13 cellular contexts compared by ENCODE assay signal in the genomic region with DNA sequence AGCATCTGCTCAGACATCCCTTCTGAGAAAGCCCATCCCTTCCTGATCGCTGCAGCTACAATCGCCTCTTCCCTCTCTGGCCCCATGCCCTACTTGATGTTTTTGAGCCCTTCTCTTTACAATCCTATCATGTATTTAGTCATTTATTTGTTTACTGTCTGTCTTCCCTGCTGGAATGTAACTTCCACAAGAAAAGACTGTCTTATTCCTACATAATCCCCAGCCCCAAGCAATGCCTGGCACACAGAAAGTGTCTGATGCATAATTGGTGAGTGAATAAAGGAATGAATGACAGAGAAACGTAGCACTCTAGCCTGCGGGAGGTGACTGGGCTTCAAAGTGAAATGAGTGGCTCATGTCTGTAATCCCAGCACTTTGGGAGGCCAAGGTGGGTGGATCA. TPM values are rescaled to one million over a fixed set of nuclear protein-coding genes. Genes with fewer than 3 reads are reported as not detected.
DNase-seq lines count a peak whose midpoint lies in the region; ATAC-seq, FAIRE-seq and TF ChIP-seq lines count a peak whose summit lies in the region.
"Had no signal": no experiment of that assay in that cellular context is flagged by ENCODE, and none has a peak within 500 bp of the region (broad histone marks: within the 10 kb centered on the region; RNA-seq: fewer than 3 reads in every experiment).

No MANE protein-coding gene starts in this region.

- peaks cover 19% of the 10 kb centered on the region for H3K79me2 ChIP-seq in GM23248 (ENCODE audit: insufficient read depth)
- peaks cover 79% of the 10 kb centered on the region for H3K79me2 ChIP-seq in endothelial cell of umbilical vein (ENCODE audit: control insufficient read depth, insufficient read depth, low read length)

- CTCF ChIA-PET in endothelial cell of umbilical vein (lab: Charles Lee): interaction anchor here (0.9 to 1.2 kb wide), 2 partner anchors 13 to 104 kb away, joined by 3 to 4 read pairs; no protein-coding TSS in a partner anchor

- 64 to 65% methylated on average over 4 of the region's 4 CpGs for WGBS in GM23248 (ENCODE audit: low coverage in 1 of 2, low lambda C conversion rate in 2 of 2, missing lambda C conversion rate in 2 of 2), 2 experiments

- in situ Hi-C loops in GM23248 (cut with MboI): no loop called here

- no peak overlapping the region for H2AFZ ChIP-seq in GM23248
- H2AFZ ChIP-seq in endothelial cell of umbilical vein (ENCODE audit: low read depth, low read length): no peak overlapping the region

- FAIRE-seq in endothelial cell of umbilical vein (lab: Jason Lieb, UNC) (no peak), GM19239 (lab: Jason Lieb, UNC) (no peak)
- FAIRE-seq: H54 had no signal

- intact Hi-C loops in endothelial cell of umbilical vein (cut with micrococcal nuclease): no loop called here

- H3K27me3 ChIP-seq in GM23248 (replicated peaks; ENCODE audit: insufficient read depth): no peaks in the 10 kb centered on the region
- H3K27me3 ChIP-seq in RWPE2 (ENCODE audit: insufficient read depth, poor library complexity, severe bottlenecking): no peaks in the 10 kb centered on the region
- no peaks in the 10 kb centered on the region for H3K27me3 ChIP-seq in endothelial cell of umbilical vein (ENCODE audit: control insufficient read depth in 2 of 2, insufficient read depth in 2 of 2, low read length in 2 of 2)
- no peaks in the 10 kb centered on the region for H3K27me3 ChIP-seq in SJCRH30

- H3K9me3 ChIP-seq in GM23248 (ENCODE audit: low read depth) (no peaks in the 10 kb centered on the region), RWPE2 (ENCODE audit: severe bottlenecking) (no peaks in the 10 kb centered on the region), endothelial cell of umbilical vein (replicated peaks; ENCODE audit: control insufficient read depth, insufficient read depth, low read length) (no peaks in the 10 kb centered on the region), SJCRH30 (replicated peaks) (no peaks in the 10 kb centered on the region)

- H3K9me2 ChIP-seq in GM23248 (ENCODE audit: insufficient read depth): no peaks in the 10 kb centered on the region

- TF ChIP-seq CTCF in RWPE2 (IDR thresholded peaks at IDR 0.05; ENCODE audit: poor library complexity, severe bottlenecking): no peak
- TF ChIP-seq CTCF in endothelial cell of umbilical vein (IDR thresholded peaks at IDR 0.05; ENCODE audit: extremely low read depth in 1 of 2, insufficient read depth in 1 of 2, low read depth in 1 of 2, low read length in 2 of 2): no peak

- H3K9me3 Mint-ChIP-seq in stimulated activated naive B cell treated with anti-CD40 and anti-IgM and Interleukin-4, amounts not matched to agents 10 μg/mL and 1 μg/mL and 100 μg/mL, for 72 hours: no peaks in the 10 kb centered on the region

- dilution Hi-C loops in endothelial cell of umbilical vein (cut with MboI; ENCODE audit: extremely low pct_ligation_motif_present, low sequenced_read_pairs): no loop called here

- no peak overlapping the region for H3K9ac ChIP-seq in GM23248
- no peak overlapping the region for H3K9ac ChIP-seq in endothelial cell of umbilical vein (replicated peaks; ENCODE audit: extremely low read depth, insufficient read depth, low read length)

- H3K4me2 ChIP-seq in GM23248 (ENCODE audit: unreplicated experiment) (no peak overlapping the region), endothelial cell of umbilical vein (ENCODE audit: insufficient read depth, low read length) (no peak overlapping the region)

- peaks cover 60 to 69% of the 10 kb centered on the region in 2 donors for H3K36me3 Mint-ChIP-seq in stimulated activated naive B cell treated with anti-CD40 and anti-IgM and Interleukin-4, amounts not matched to agents 10 μg/mL and 1 μg/mL and 100 μg/mL, for 72 hours

- no peak overlapping the region for H3K4me3 Mint-ChIP-seq in stimulated activated naive B cell treated with anti-CD40 and anti-IgM and Interleukin-4, amounts not matched to agents 10 μg/mL and 1 μg/mL and 100 μg/mL, for 72 hours

- peaks cover 4% of the 10 kb centered on the region; the same call in 1 of the 2 replicates for H3K36me3 ChIP-seq in GM23248 (ENCODE audit: low read depth)
- peaks cover 8% of the 10 kb centered on the region for H3K36me3 ChIP-seq in RWPE2 (ENCODE audit: low read depth)
- peaks cover 15 to 43% of the 10 kb centered on the region in 2 experiments for H3K36me3 ChIP-seq in endothelial cell of umbilical vein (ENCODE audit: control insufficient read depth in 2 of 2, extremely low read depth in 1 of 2, insufficient read depth in 2 of 2, low read length in 2 of 2)
- H3K36me3 ChIP-seq in SJCRH30: peaks cover 15% of the 10 kb centered on the region

- peaks cover 23% of the 10 kb centered on the region for H3F3A ChIP-seq in GM23248 (ENCODE audit: insufficient read depth)

- H4K20me1 ChIP-seq in GM23248 (ENCODE audit: insufficient read depth) (no peaks in the 10 kb centered on the region), endothelial cell of umbilical vein (replicated peaks; ENCODE audit: control insufficient read depth, extremely low read depth, insufficient read depth, low read length) (no peaks in the 10 kb centered on the region)

- H3K27ac Mint-ChIP-seq in stimulated activated naive B cell treated with anti-CD40 and anti-IgM and Interleukin-4, amounts not matched to agents 10 μg/mL and 1 μg/mL and 100 μg/mL, for 72 hours: peak overlapping the region; percentile 1

- POLR2A ChIA-PET in endothelial cell of umbilical vein (lab: Charles Lee): no interaction called here

- no peak for TF ChIP-seq POLR2A in endothelial cell of umbilical vein (IDR thresholded peaks at IDR 0.05; ENCODE audit: low read depth, low read length)

- peak; percentile 33 for DNase-seq in GM23248
- no peak for DNase-seq in RWPE2 (ENCODE audit: low spot score)
- DNase-seq in endothelial cell of umbilical vein (ENCODE audit: low read depth, low spot score): no peak
- DNase-seq in stimulated activated naive B cell treated with anti-CD40 and anti-IgM and Interleukin-4, amounts not matched to agents 10 μg/mL and 1 μg/mL and 100 μg/mL, for 72 hours: no peak
- DNase-seq in GM19239 (ENCODE audit: insufficient read length, low spot score): no peak
- no peak for DNase-seq in SJCRH30
- DNase-seq: activated CD4-positive, CD25-positive, alpha-beta regulatory T cell treated with anti-CD3 and anti-CD28 coated beads, Interleukin-2, amount 50 U/mL, for 72 hours; head of caudate nucleus; NCI-H1417 treated with DMSO at 0.1 percent for 48 hours; occipital lobe; stimulated activated naive CD4-positive, alpha-beta T cell had no signal

- no TSS peak for BruUV-seq in endothelial cell of umbilical vein (replicated peaks; lab: Mats Ljungman, UMichigan)

- H3K27me3 Mint-ChIP-seq in stimulated activated naive B cell treated with anti-CD40 and anti-IgM and Interleukin-4, amounts not matched to agents 10 μg/mL and 1 μg/mL and 100 μg/mL, for 72 hours: no peaks in the 10 kb centered on the region

- no peak overlapping the region for H3K4me3 ChIP-seq in GM23248
- no peak overlapping the region for H3K4me3 ChIP-seq in RWPE2 (ENCODE audit: severe bottlenecking)
- no peak overlapping the region for H3K4me3 ChIP-seq in endothelial cell of umbilical vein (replicated peaks in 1 of 3; ENCODE audit: insufficient read depth in 1 of 3, low read depth in 1 of 3, low read length in 3 of 3)
- H3K4me3 ChIP-seq in SJCRH30: no peak overlapping the region

- ATAC-seq in RWPE2 (ENCODE audit: low read depth) (peak; percentile 53), GM19452 (IDR thresholded peaks at IDR 0.05; ENCODE audit: unreplicated experiment) (no peak)
- no peak for ATAC-seq in stimulated activated naive B cell treated with anti-CD40 and anti-IgM and Interleukin-4, amounts not matched to agents 10 μg/mL and 1 μg/mL and 100 μg/mL, for 72 hours (replicated peaks)

- peaks cover 27 to 50% of the 10 kb centered on the region in 2 donors for H3K4me1 Mint-ChIP-seq in stimulated activated naive B cell treated with anti-CD40 and anti-IgM and Interleukin-4, amounts not matched to agents 10 μg/mL and 1 μg/mL and 100 μg/mL, for 72 hours

- H3K4me1 ChIP-seq in GM23248 (ENCODE audit: insufficient read depth): peaks cover 23% of the 10 kb centered on the region
- peaks cover 18% of the 10 kb centered on the region for H3K4me1 ChIP-seq in RWPE2 (ENCODE audit: insufficient read depth, poor library complexity, severe bottlenecking)
- H3K4me1 ChIP-seq in endothelial cell of umbilical vein (ENCODE audit: control insufficient read depth, extremely low read depth, insufficient read depth, low read length): peaks cover 79% of the 10 kb centered on the region
- peaks cover 22% of the 10 kb centered on the region for H3K4me1 ChIP-seq in SJCRH30

- H3K27ac ChIP-seq in GM23248: no peak overlapping the region
- peak overlapping the region; percentile 36 for H3K27ac ChIP-seq in RWPE2 (ENCODE audit: poor library complexity, severe bottlenecking)
- peak overlapping the region; percentile 23 for H3K27ac ChIP-seq in endothelial cell of umbilical vein (ENCODE audit: insufficient read depth, low read depth, low read length)
- no peak overlapping the region for H3K27ac ChIP-seq in SJCRH30

- H3K9me1 ChIP-seq in endothelial cell of umbilical vein (replicated peaks; ENCODE audit: control insufficient read depth, extremely low read depth, insufficient read depth, low read length): no peaks in the 10 kb centered on the region

TF ChIP-seq in endothelial cell of umbilical vein, 7 proteins besides CTCF, POLR2A, EP300 and RAD21 (continues in another document):
- TF ChIP-seq GATA2 (IDR thresholded peaks at IDR 0.05; ENCODE audit: insufficient read depth, insufficient read length, low read depth, low read length) (no peak), MAX (IDR thresholded peaks at IDR 0.05; ENCODE audit: insufficient read depth, insufficient read length) (no peak), MYC (IDR thresholded peaks at IDR 0.05; ENCODE audit: low read depth, low read length) (no peak), EZH2 (IDR thresholded peaks at IDR 0.05; ENCODE audit: borderline replicate concordance, low read depth, low read length, severe bottlenecking) (no peak), JUN (IDR thresholded peaks at IDR 0.05; ENCODE audit: borderline replicate concordance, insufficient read depth, insufficient read length, low read depth) (no peak)

RNA-seq across cellular contexts. Expression of gene ECE1, which starts 25.4 kb away (rescaled TPM):
- 100 and 124 TPM in 2 replicates for total RNA-seq in GM23248 (2014; rRNA removed; shearing (Covaris generic))
- 82.3 and 84.2 TPM in 2 replicates for polyA plus RNA-seq in GM23248 (2016; fragmentation: Nextera tagmentation; extraction: Ambion mirVana)
- 496 and 562 TPM in 2 replicates for total RNA-seq in endothelial cell of umbilical vein
- polyA plus RNA-seq in endothelial cell of umbilical vein: 437 and 521 TPM in 2 replicates
- polyA plus RNA-seq in endothelial cell of umbilical vein (2011; cell fraction: cytosol; rRNA removed): 352 and 358 TPM in 2 replicates
- polyA plus RNA-seq in endothelial cell of umbilical vein (2011; cell fraction: nucleus; rRNA removed): 291 and 306 TPM in 2 replicates
- polyA plus RNA-seq in endothelial cell of umbilical vein (2012): 366 and 394 TPM in 2 replicates
- polyA minus RNA-seq in endothelial cell of umbilical vein: 457 and 568 TPM in 2 replicates
- 16.8 TPM for polyA minus RNA-seq in endothelial cell of umbilical vein (2011; cell fraction: cytosol; rRNA and poly(A)+ RNA removed)
- 172 and 244 TPM in 2 replicates for polyA minus RNA-seq in endothelial cell of umbilical vein (2011; cell fraction: nucleus; rRNA and poly(A)+ RNA removed)
- total RNA-seq in SJCRH30 (2014; rRNA removed; shearing (Covaris generic)): 73.2 and 74.5 TPM in 2 replicates

Comparison
In these comparisons a context has a peak if more than half of its experiments do, and no peak if none do; other contexts are left out.
1. H3K27ac ChIP-seq: peak in RWPE2 (single experiment) and endothelial cell of umbilical vein (single experiment); none in GM23248 (single experiment) and SJCRH30 (single experiment).